In the genomic region with DNA sequence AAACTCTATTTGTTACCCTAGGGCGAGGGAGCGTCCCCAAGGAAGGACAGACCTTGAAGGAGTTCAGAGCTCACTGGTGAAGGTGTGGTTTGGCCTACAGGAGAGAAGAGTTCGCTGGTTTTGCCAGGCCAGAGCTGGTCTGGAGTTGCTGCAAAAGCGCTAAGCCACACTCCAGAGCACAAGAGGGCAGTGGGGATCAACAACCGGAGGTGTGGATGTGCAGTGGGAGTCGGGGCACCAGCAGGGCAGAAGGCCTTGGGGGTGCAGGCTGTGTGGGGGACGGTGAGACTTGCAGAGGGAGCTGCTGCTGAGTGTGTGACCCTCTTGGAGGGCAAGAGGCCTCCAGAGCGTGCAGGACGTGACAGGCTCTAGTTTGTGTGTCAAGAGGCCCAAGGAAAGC, we compare ENCODE assay signal across 25 cellular contexts. TPM values are rescaled to one million over a fixed set of nuclear protein-coding genes. Genes with fewer than 3 reads are reported as not detected.
DNase-seq lines count a peak whose midpoint lies in the region; ATAC-seq, FAIRE-seq and TF ChIP-seq lines count a peak whose summit lies in the region.
"Had no signal": no experiment of that assay in that cellular context is flagged by ENCODE, and none has a peak within 500 bp of the region (broad histone marks: within the 10 kb centered on the region; RNA-seq: fewer than 3 reads in every experiment).

No MANE protein-coding gene starts in this region.

- ATAC-seq in stimulated activated naive CD8-positive, alpha-beta T cell treated with anti-CD3 and anti-CD28 coated beads, Interleukin-15, amount 100 ng/mL, for 72 hours, result no peak
- no peak for ATAC-seq in stimulated activated naive CD8-positive, alpha-beta T cell treated with anti-CD3 and anti-CD28 coated beads, Interleukin-15, Interleukin-2, amounts not matched to agents 100 U/mL and 50 U/mL, for 24 hours
- ATAC-seq in left lung (peak; percentile 49), upper lobe of right lung (peak; percentile 74)

- H3K27ac ChIP-seq in left lung (no peak overlapping the region), upper lobe of right lung (no peak overlapping the region)
- H3K27ac ChIP-seq: C4-2B, SK-N-MC had no signal

- peaks cover 0 to 14% of the 10 kb centered on the region in 2 donors for H3K4me1 ChIP-seq in left lung
- H3K4me1 ChIP-seq in upper lobe of right lung, result no peaks in the 10 kb centered on the region

- no peak for DNase-seq in stimulated activated naive CD8-positive, alpha-beta T cell treated with anti-CD3 and anti-CD28 coated beads, Interleukin-15, amount 100 ng/mL, for 72 hours
- no peak for DNase-seq in stimulated activated naive CD8-positive, alpha-beta T cell treated with anti-CD3 and anti-CD28 coated beads, Interleukin-15, Interleukin-2, amounts not matched to agents 100 U/mL and 50 U/mL, for 24 hours
- peak; percentile 4 for DNase-seq in RPMI7951 (ENCODE audit: low read depth)
- no peak for DNase-seq in left lung
- peak; percentile 63 for DNase-seq in upper lobe of right lung
- DNase-seq in SIG-M5 (lab: John Stamatoyannopoulos, UW), result no peak
- DNase-seq in RCC 7860 (ENCODE audit: low spot score), result no peak
- DNase-seq in stimulated activated CD4-positive, alpha-beta T cell treated with anti-CD3 and anti-CD28 coated beads, Interleukin-4, amount 100 ng/mL, for 24 hours, result no peak
- DNase-seq: CD8-positive, alpha-beta memory T cell; GOT3; Karpas-422; MV-4-11; NCI-H1105 treated with DMSO at 0.1 percent for 48 hours; NCI-H2029 treated with DMSO at 0.1 percent for 48 hours; NCI-H345; NCI-H524; NCI-H82; RPMI8226; SHP77 had no signal

- peaks cover 9 to 17% of the 10 kb centered on the region in 2 donors for H3K9me3 Mint-ChIP-seq in stimulated activated naive CD8-positive, alpha-beta T cell treated with anti-CD3 and anti-CD28 coated beads, Interleukin-15, amount 100 ng/mL, for 72 hours
- H3K9me3 Mint-ChIP-seq: CD8-positive, alpha-beta memory T cell had no signal

- peak overlapping the region; percentile 19 to 51 for H3K27ac Mint-ChIP-seq in stimulated activated naive CD8-positive, alpha-beta T cell treated with anti-CD3 and anti-CD28 coated beads, Interleukin-15, amount 100 ng/mL, for 72 hours

- H3K27me3 ChIP-seq in left lung (no peaks in the 10 kb centered on the region), upper lobe of right lung (no peaks in the 10 kb centered on the region)

- H3K9me3 ChIP-seq in left lung, result no peaks in the 10 kb centered on the region
- H3K9me3 ChIP-seq in upper lobe of right lung, result no peaks in the 10 kb centered on the region

- intact Hi-C loops in left lung (cut with DNase I) (no loop called here), upper lobe of right lung (cut with DNase I) (no loop called here)

- H3K36me3 ChIP-seq in left lung (no peaks in the 10 kb centered on the region), upper lobe of right lung (no peaks in the 10 kb centered on the region)

- no peaks in the 10 kb centered on the region for H3K27me3 Mint-ChIP-seq in stimulated activated naive CD8-positive, alpha-beta T cell treated with anti-CD3 and anti-CD28 coated beads, Interleukin-15, amount 100 ng/mL, for 72 hours

- TF ChIP-seq CTCF in left lung (IDR thresholded peaks at IDR 0.05) (no peak), upper lobe of right lung (IDR thresholded peaks at IDR 0.05) (no peak)

- no peak for FAIRE-seq in RCC 7860 (lab: Jason Lieb, UNC)
- FAIRE-seq: A204.1, G401.6, GM12892, GM18507 had no signal

- H3K4me3 Mint-ChIP-seq in stimulated activated naive CD8-positive, alpha-beta T cell treated with anti-CD3 and anti-CD28 coated beads, Interleukin-15, amount 100 ng/mL, for 72 hours, result no peak overlapping the region
- H3K4me3 Mint-ChIP-seq: CD8-positive, alpha-beta memory T cell had no signal

- H3K4me3 ChIP-seq in left lung (no peak overlapping the region), upper lobe of right lung (no peak overlapping the region)
- H3K4me3 ChIP-seq: SK-N-MC had no signal

- H3K4me1 Mint-ChIP-seq in stimulated activated naive CD8-positive, alpha-beta T cell treated with anti-CD3 and anti-CD28 coated beads, Interleukin-15, amount 100 ng/mL, for 72 hours, result no peaks in the 10 kb centered on the region

RNA-seq across cellular contexts. Expression of a gene that starts 14.4 kb away (rescaled TPM):
- total RNA-seq in RPMI7951 (2014; rRNA removed; shearing (Covaris generic)), result 56.3 and 65.1 TPM in 2 replicates
- total RNA-seq in left lung (10 to 100 TPM; 32.5 to 43.1 TPM), upper lobe of right lung (44.4 TPM)

Comparison
In these comparisons a context has a peak if more than half of its experiments do, and no peak if none do; other contexts are left out.
1. ATAC-seq: peak in left lung (single experiment) and upper lobe of right lung (single experiment); none in stimulated activated naive CD8-positive, alpha-beta T cell treated with anti-CD3 and anti-CD28 coated beads, Interleukin-15, amount 100 ng/mL, for 72 hours (single experiment) and stimulated activated naive CD8-positive, alpha-beta T cell treated with anti-CD3 and anti-CD28 coated beads, Interleukin-15, Interleukin-2, amounts not matched to agents 100 U/mL and 50 U/mL, for 24 hours (single experiment).
2. DNase-seq: peak in RPMI7951 (single experiment) and upper lobe of right lung (single experiment); none in stimulated activated naive CD8-positive, alpha-beta T cell treated with anti-CD3 and anti-CD28 coated beads, Interleukin-15, amount 100 ng/mL, for 72 hours (0 of 2), stimulated activated naive CD8-positive, alpha-beta T cell treated with anti-CD3 and anti-CD28 coated beads, Interleukin-15, Interleukin-2, amounts not matched to agents 100 U/mL and 50 U/mL, for 24 hours (single experiment), left lung (0 of 2), SIG-M5 (single experiment), RCC 7860 (single experiment) and stimulated activated CD4-positive, alpha-beta T cell treated with anti-CD3 and anti-CD28 coated beads, Interleukin-4, amount 100 ng/mL, for 24 hours (single experiment).